In genomic region chr20:63829943-63830820, GRCh38 we compare ENCODE assay signal across 8 cellular contexts. TPM values are rescaled to one million over a fixed set of nuclear protein-coding genes. Genes with fewer than 3 reads are reported as not detected.
DNase-seq lines count a peak whose midpoint lies in the region; ATAC-seq, FAIRE-seq and TF ChIP-seq lines count a peak whose summit lies in the region.

No MANE protein-coding gene starts in this region.

- H3K79me2 ChIP-seq in DOHH2 (ENCODE audit: control insufficient read depth, low read length), result no peaks in the 10 kb centered on the region

- ATAC-seq in lung (ENCODE audit: insufficient read depth, low FRiP score) (no peak), HG03196 (IDR thresholded peaks at IDR 0.05; ENCODE audit: unreplicated experiment) (no peak)

- H3K4me2 ChIP-seq in DOHH2 (ENCODE audit: low read length), result peak overlapping the region; percentile 30; the same call in 1 of the 2 replicates

- no peak for FAIRE-seq in bronchial epithelial cell (lab: Jason Lieb, UNC)

- no peaks in the 10 kb centered on the region for H3K9me3 ChIP-seq in DOHH2 (ENCODE audit: control insufficient read depth, insufficient read depth, low read length)
- no peaks in the 10 kb centered on the region for H3K9me3 ChIP-seq in lung (ENCODE audit: control insufficient read depth in 2 of 2, insufficient read depth in 1 of 2, low read length in 1 of 2)

- H4K20me1 ChIP-seq in DOHH2 (ENCODE audit: control insufficient read depth, insufficient read depth, low read depth, low read length), result 0 out of 2 replicates have a peak, but pooled peaks cover 7% of the 10 kb centered on the region

- DNase-seq in HL-60 (ENCODE audit: low read depth in 1 of 2, low spot score in 1 of 2) (no peak), bronchial epithelial cell (ENCODE audit: low read depth) (no peak), lung (ENCODE audit: low spot score) (no peak), SHP77 treated with DMSO at 0.1 percent for 48 hours (lab: John Stamatoyannopoulos, UW) (no peak), NCI-H146 treated with DMSO at 0.1 percent for 48 hours (lab: John Stamatoyannopoulos, UW; ENCODE audit: unreplicated experiment) (no peak)

- 0 to 1% methylated on average over 61 to 95 of the region's 95 CpGs for WGBS in lung, 2 donors
- WGBS in urinary bladder, result under 1% methylated on average over 95 of the region's 95 CpGs

- H3K27ac ChIP-seq in DOHH2 (ENCODE audit: low read depth, low read length) (no peak overlapping the region), HL-60 (replicated peaks) (no peak overlapping the region), lung (ENCODE audit: low read depth in 1 of 2, low read length in 1 of 2) (peak overlapping the region; percentile 26 to 74), urinary bladder (ENCODE audit: low read depth) (no peak overlapping the region)

- H3K9me2 ChIP-seq in DOHH2 (replicated peaks; ENCODE audit: control insufficient read depth, low read length), result no peaks in the 10 kb centered on the region

- H3K36me3 ChIP-seq in DOHH2 (ENCODE audit: control insufficient read depth, low read length) (no peaks in the 10 kb centered on the region), bronchial epithelial cell (ENCODE audit: control insufficient read depth, insufficient read depth, low read length) (no peaks in the 10 kb centered on the region), lung (ENCODE audit: control insufficient read depth in 2 of 2, insufficient read depth in 2 of 2, low read length in 2 of 2) (no peaks in the 10 kb centered on the region), urinary bladder (ENCODE audit: insufficient read depth) (no peaks in the 10 kb centered on the region)

- H3K4me3 ChIP-seq in DOHH2 (ENCODE audit: low read length) (no peak overlapping the region), HL-60 (replicated peaks; ENCODE audit: insufficient read depth, low read length) (peak overlapping the region; percentile 10; the same call in 1 of the 2 replicates), bronchial epithelial cell (ENCODE audit: low read depth, low read length) (peak overlapping the region; percentile 14), lung (peak overlapping the region; percentile 37), urinary bladder (ENCODE audit: low read depth, low read length) (peak overlapping the region; percentile 85)

- H3K27me3 ChIP-seq in DOHH2 (ENCODE audit: control insufficient read depth, low read length) (peaks cover 33% of the 10 kb centered on the region), HL-60 (ENCODE audit: insufficient read depth, poor library complexity, severe bottlenecking) (peaks cover 29% of the 10 kb centered on the region), bronchial epithelial cell (ENCODE audit: control insufficient read depth, insufficient read depth, low read length) (peaks cover 12% of the 10 kb centered on the region), lung (ENCODE audit: control insufficient read depth, insufficient read depth) (no peaks in the 10 kb centered on the region)

- peaks cover 5% of the 10 kb centered on the region; the same call in 1 of the 2 replicates for H3F3A ChIP-seq in DOHH2 (ENCODE audit: control insufficient read depth, insufficient read depth)

- TF ChIP-seq CTCF in DOHH2 (IDR thresholded peaks at IDR 0.05; ENCODE audit: low read depth, low read length, poor library complexity, severe bottlenecking) (no peak), HL-60 (IDR thresholded peaks at IDR 0.05; ENCODE audit: insufficient read depth, low read length) (no peak), bronchial epithelial cell (IDR thresholded peaks at IDR 0.05; ENCODE audit: insufficient read depth, low read length, severe bottlenecking) (no peak), lung (IDR thresholded peaks at IDR 0.05; ENCODE audit: control extremely low read depth, extremely low read depth) (no peak)

- H3K4me1 ChIP-seq in DOHH2 (ENCODE audit: control insufficient read depth, low read length), result no peaks in the 10 kb centered on the region
- peaks cover 4 to 26% of the 10 kb centered on the region in 2 donors for H3K4me1 ChIP-seq in lung (ENCODE audit: control insufficient read depth in 2 of 2, insufficient read depth in 2 of 2, low read length in 2 of 2)
- no peaks in the 10 kb centered on the region for H3K4me1 ChIP-seq in urinary bladder (ENCODE audit: insufficient read depth)

RNA-seq across cellular contexts. Expression of gene ZBTB46, which starts 0.9 kb away (rescaled TPM):
- 0.53 and 2.0 TPM in 2 replicates for total RNA-seq in bronchial epithelial cell
- 10 to 100 TPM; 10.8 to 15.3 TPM for total RNA-seq in lung
- polyA plus RNA-seq in lung, result 1 to 10 TPM; 3.4 to 4.4 TPM
- total RNA-seq in urinary bladder, result 10.6 TPM
- 6.7 TPM for polyA plus RNA-seq in urinary bladder

RNA-seq across cellular contexts. Expression of gene ABHD16B, which starts 31.1 kb away (rescaled TPM):
- total RNA-seq in bronchial epithelial cell (not detected in 2 replicates), lung (not detected), urinary bladder (not detected)
- polyA plus RNA-seq in lung (1 to 10 TPM in 1 of 2 donors, under 1 TPM in 1; 0.89 to 1.5 TPM), urinary bladder (0.68 TPM)

RNA-seq across cellular contexts. Expression of gene TPD52L2, which starts 34.9 kb away (rescaled TPM):
- total RNA-seq in bronchial epithelial cell (172 and 184 TPM in 2 replicates), lung (10 to 100 TPM; 66.2 to 92.4 TPM), urinary bladder (53.7 TPM)
- polyA plus RNA-seq in lung (100 to 1,000 TPM in 1 of 2 donors, 10 to 100 TPM in 1; 66.2 to 130 TPM), urinary bladder (132 TPM)

Comparison
In these comparisons a context has a peak if more than half of its experiments do, and no peak if none do; other contexts are left out.
1. H3K27ac ChIP-seq: peak in lung (2 of 2); none in DOHH2 (single experiment), HL-60 (single experiment) and urinary bladder (single experiment).